6 cellular contexts compared by ENCODE assay signal in genomic region chr12:120261951-120262851, GRCh38. TPM values are rescaled to one million over a fixed set of nuclear protein-coding genes. Genes with fewer than 3 reads are reported as not detected.
DNase-seq lines count a peak whose midpoint lies in the region; ATAC-seq and TF ChIP-seq lines count a peak whose summit lies in the region.

No MANE protein-coding gene starts in this region.

- no peaks in the 10 kb centered on the region for H3K36me3 ChIP-seq in suprapubic skin

- 31% methylated on average over 7 of the region's 10 CpGs for WGBS in suprapubic skin

- H3K4me1 ChIP-seq in suprapubic skin, result peaks cover 85% of the 10 kb centered on the region

- no peaks in the 10 kb centered on the region for H3K27me3 ChIP-seq in suprapubic skin

- TF ChIP-seq CTCF in fibroblast of villous mesenchyme (IDR thresholded peaks at IDR 0.05; ENCODE audit: insufficient read depth, low read depth, low read length) (no peak), suprapubic skin (IDR thresholded peaks at IDR 0.05) (no peak)

- H3K4me3 ChIP-seq in fibroblast of villous mesenchyme (ENCODE audit: low read depth, low read length) (peak overlapping the region; percentile 89), suprapubic skin (peak overlapping the region; percentile 74)

- ATAC-seq in activated CD4-positive, CD25-positive, alpha-beta regulatory T cell treated with anti-CD3 and anti-CD28 coated beads, Interleukin-2, amount 50 U/mL, for 24 hours, result peak; percentile 23 to 31

- DNase-seq in activated CD4-positive, CD25-positive, alpha-beta regulatory T cell (lab: John Stamatoyannopoulos, UW), result no peak
- DNase-seq in fibroblast of villous mesenchyme (ENCODE audit: low read depth) (peak; percentile 51), suprapubic skin (ENCODE audit: low spot score in 2 of 2) (no peak), DMS153 (lab: John Stamatoyannopoulos, UW) (no peak), NCI-H2081 (lab: John Stamatoyannopoulos, UW) (no peak)

- H3K27ac ChIP-seq in suprapubic skin, result peak overlapping the region; percentile 85

- no peaks in the 10 kb centered on the region for H3K9me3 ChIP-seq in suprapubic skin

- TF ChIP-seq EP300 in suprapubic skin (IDR thresholded peaks at IDR 0.05), result no peak

- TF ChIP-seq POLR2A in suprapubic skin (IDR thresholded peaks at IDR 0.05), result no peak

RNA-seq across cellular contexts. Expression of gene PXN, which starts 3.3 kb away (rescaled TPM):
- total RNA-seq in fibroblast of villous mesenchyme (63.0 and 67.3 TPM in 2 replicates), suprapubic skin (10 to 100 TPM; 37.2 to 63.7 (median 51.6) TPM)

RNA-seq across cellular contexts. Expression of gene RNU4-2, which starts 29.5 kb away (rescaled TPM):
- total RNA-seq in fibroblast of villous mesenchyme (under 0.01 TPM in 2 replicates), suprapubic skin (under 1 TPM; under 0.01 TPM)

RNA-seq across cellular contexts. Expression of gene RNU4-1, which starts 30.8 kb away (rescaled TPM):
- total RNA-seq in fibroblast of villous mesenchyme (under 0.01 TPM in 2 replicates), suprapubic skin (not detected)

RNA-seq across cellular contexts. Expression of gene SIRT4, which starts 39.9 kb away (rescaled TPM):
- total RNA-seq in fibroblast of villous mesenchyme (1.3 and 1.6 TPM in 2 replicates), suprapubic skin (1 to 10 TPM; 1.8 to 4.4 (median 3.6) TPM)
